21 cellular contexts compared by ENCODE assay signal in the genomic region with DNA sequence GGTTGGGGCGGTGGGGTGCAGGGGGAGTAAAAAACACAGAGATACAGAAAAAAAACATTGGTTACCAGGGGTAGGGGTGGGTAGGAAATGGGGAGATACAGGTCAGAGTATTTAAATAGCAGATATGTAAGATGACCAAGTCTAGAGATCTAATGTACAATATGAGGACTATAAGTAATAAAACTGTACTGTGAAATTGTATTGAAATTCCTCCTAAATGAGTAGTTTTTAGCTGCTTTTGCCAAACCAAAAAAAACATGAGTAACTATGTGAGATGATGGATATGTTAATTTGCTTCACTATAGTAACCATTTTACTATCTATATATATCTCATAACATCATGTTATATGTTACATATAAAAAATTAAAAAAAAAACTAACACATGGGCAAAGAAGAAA. TPM values are rescaled to one million over a fixed set of nuclear protein-coding genes. Genes with fewer than 3 reads are reported as not detected.
DNase-seq lines count a peak whose midpoint lies in the region; ATAC-seq, FAIRE-seq and TF ChIP-seq lines count a peak whose summit lies in the region.
"Had no signal": no experiment of that assay in that cellular context is flagged by ENCODE, and none has a peak within 500 bp of the region (broad histone marks: within the 10 kb centered on the region; RNA-seq: fewer than 3 reads in every experiment).

No MANE protein-coding gene starts in this region.

- no peaks in the 10 kb centered on the region for H3K9me2 ChIP-seq in PC-3 (replicated peaks; ENCODE audit: low read length)

- H3K4me1 ChIP-seq in PC-3 (ENCODE audit: insufficient read depth, low read length) = no peaks in the 10 kb centered on the region
- H3K4me1 ChIP-seq: testis had no signal

- CTCF ChIA-PET in PC-3 (lab: Charles Lee) = interaction anchor here (1.1 kb wide), 1 partner anchor 284 kb away, joined by 3 read pairs; no protein-coding TSS in a partner anchor

- peaks cover 73% of the 10 kb centered on the region for H3K4me1 Mint-ChIP-seq in stimulated activated naive CD8-positive, alpha-beta T cell treated with anti-CD3 and anti-CD28 coated beads, Interleukin-15, amount 100 ng/mL, for 72 hours

- peak overlapping the region in 1 of 2 donors; percentile 32 for H3K27ac Mint-ChIP-seq in activated naive CD4-positive, alpha-beta T cell treated with anti-CD3 and anti-CD28 coated beads, Interleukin-2, amount 50 U/mL, for 72 hours
- H3K27ac Mint-ChIP-seq in stimulated activated naive CD8-positive, alpha-beta T cell treated with anti-CD3 and anti-CD28 coated beads, Interleukin-15, amount 100 ng/mL, for 72 hours = peak overlapping the region; percentile 35 to 91
- H3K27ac Mint-ChIP-seq: activated CD4-positive, alpha-beta T cell treated with anti-CD3 and anti-CD28 coated beads, Interleukin-2, amount 10 ng/mL, durations not matched to agents 7 days and 5 days; GM23338 had no signal

- intact Hi-C loops in PC-3 (cut with micrococcal nuclease) = no loop called here

- peak overlapping the region in 1 of 2 donors; percentile 30 for H3K4me3 Mint-ChIP-seq in stimulated activated naive CD8-positive, alpha-beta T cell treated with anti-CD3 and anti-CD28 coated beads, Interleukin-15, amount 100 ng/mL, for 72 hours
- H3K4me3 Mint-ChIP-seq: activated CD4-positive, alpha-beta T cell treated with anti-CD3 and anti-CD28 coated beads, Interleukin-2, amount 10 ng/mL, durations not matched to agents 7 days and 5 days; GM23338 had no signal

- peaks cover 18 to 27% of the 10 kb centered on the region in 2 donors for H3K36me3 Mint-ChIP-seq in activated naive CD4-positive, alpha-beta T cell treated with anti-CD3 and anti-CD28 coated beads, Interleukin-2, amount 50 U/mL, for 72 hours

- DNase-seq in activated naive CD4-positive, alpha-beta T cell treated with anti-CD3 and anti-CD28 coated beads, Interleukin-2, amount 50 U/mL, for 72 hours (ENCODE audit: low spot score in 2 of 2) = no peak
- DNase-seq in activated naive CD4-positive, alpha-beta T cell treated with anti-CD3 and anti-CD28 coated beads, Interleukin-2, amount 50 U/mL, for 16 hours = no peak
- DNase-seq in PC-3 (peak; percentile 41), NCI-H1417 treated with DMSO at 0.1 percent for 48 hours (lab: John Stamatoyannopoulos, UW) (no peak)
- DNase-seq in stimulated activated naive CD8-positive, alpha-beta T cell treated with anti-CD3 and anti-CD28 coated beads, Interleukin-15, amount 100 ng/mL, for 72 hours = no peak
- DNase-seq: activated CD4-positive, alpha-beta T cell treated with anti-CD3 and anti-CD28 coated beads, Interleukin-2, amount 10 ng/mL, durations not matched to agents 7 days and 5 days; DMS79 treated with DMSO at 0.1 percent for 48 hours; dorsolateral prefrontal cortex; left ventricle myocardium superior; NCI-H1092 treated with DMSO at 0.1 percent for 48 hours; NCI-H510A; stimulated activated CD4-positive, alpha-beta T cell treated with anti-CD3 and anti-CD28 coated beads, Interleukin-12 subunit alpha, Interleukin-12 subunit beta, amount 100 ng/mL, for 4 hours; testis had no signal

- no peaks in the 10 kb centered on the region for H3K9me3 ChIP-seq in PC-3 (ENCODE audit: low read length)
- H3K9me3 ChIP-seq: testis had no signal

- H3F3A ChIP-seq in PC-3 (ENCODE audit: low read length, unreplicated experiment) = no peaks in the 10 kb centered on the region

- ATAC-seq in activated naive CD4-positive, alpha-beta T cell treated with anti-CD3 and anti-CD28 coated beads, Interleukin-2, amount 50 U/mL, for 72 hours = peak; percentile 39 to 58
- ATAC-seq in PC-3 (peak; percentile 38), HG03095 (IDR thresholded peaks at IDR 0.05; ENCODE audit: unreplicated experiment) (no peak), GM21390 (IDR thresholded peaks at IDR 0.05; ENCODE audit: unreplicated experiment) (no peak)
- peak; percentile 54 for ATAC-seq in stimulated activated naive CD8-positive, alpha-beta T cell treated with anti-CD3 and anti-CD28 coated beads, Interleukin-15, amount 100 ng/mL, for 72 hours
- ATAC-seq: GM23338, left ventricle myocardium superior had no signal

- no TSS peak for BruUV-seq in PC-3 (replicated peaks; lab: Mats Ljungman, UMichigan)

- no peak overlapping the region for H3K27ac ChIP-seq in PC-3 (ENCODE audit: low read length)
- H3K27ac ChIP-seq: cardiac muscle cell, dorsolateral prefrontal cortex, KMS-11, RWPE1, testis had no signal

- no peak for TF ChIP-seq CTCF in PC-3 (conservative IDR thresholded peaks at IDR 0.05; ENCODE audit: low read depth, low read length)

- H3K27me3 Mint-ChIP-seq in stimulated activated naive CD8-positive, alpha-beta T cell treated with anti-CD3 and anti-CD28 coated beads, Interleukin-15, amount 100 ng/mL, for 72 hours = no peaks in the 10 kb centered on the region
- H3K27me3 Mint-ChIP-seq: activated CD4-positive, alpha-beta T cell treated with anti-CD3 and anti-CD28 coated beads, Interleukin-2, amount 10 ng/mL, durations not matched to agents 7 days and 5 days had no signal

- H3K36me3 ChIP-seq in PC-3 (ENCODE audit: low read depth, low read length) = peaks cover 11% of the 10 kb centered on the region
- H3K36me3 ChIP-seq: cardiac muscle cell had no signal

- FAIRE-seq in colon (lab: Jason Lieb, UNC) = peak; percentile 62
- FAIRE-seq: TTC549 had no signal

- H2AFZ ChIP-seq in PC-3 (ENCODE audit: low read length) = no peak overlapping the region
- H2AFZ ChIP-seq: GM23338 had no signal

- no peak overlapping the region for H3K4me2 ChIP-seq in PC-3 (ENCODE audit: low read length)
- H3K4me2 ChIP-seq: GM23338, KMS-11 had no signal

- no peaks in the 10 kb centered on the region for H4K20me1 ChIP-seq in PC-3 (ENCODE audit: low read length)

- H3K9me3 Mint-ChIP-seq in activated naive CD4-positive, alpha-beta T cell treated with anti-CD3 and anti-CD28 coated beads, Interleukin-2, amount 50 U/mL, for 72 hours = peaks cover 9 to 12% of the 10 kb centered on the region in 2 donors
- peaks cover 0 to 5% of the 10 kb centered on the region in 2 donors for H3K9me3 Mint-ChIP-seq in stimulated activated naive CD8-positive, alpha-beta T cell treated with anti-CD3 and anti-CD28 coated beads, Interleukin-15, amount 100 ng/mL, for 72 hours
- H3K9me3 Mint-ChIP-seq: GM23338 had no signal

- H3K4me3 ChIP-seq in PC-3 (ENCODE audit: low read length) = no peak overlapping the region
- H3K4me3 ChIP-seq: cardiac muscle cell, dorsolateral prefrontal cortex, GM23338, testis had no signal

- no peaks in the 10 kb centered on the region for H3K27me3 ChIP-seq in PC-3 (ENCODE audit: low read length)
- H3K27me3 ChIP-seq: cardiac muscle cell, dorsolateral prefrontal cortex, testis had no signal

- H3K9ac ChIP-seq in PC-3 (ENCODE audit: low read length) = no peak overlapping the region
- H3K9ac ChIP-seq: KMS-11 had no signal

- peaks cover 37% of the 10 kb centered on the region; the same call in 1 of the 2 replicates for H3K79me2 ChIP-seq in PC-3 (ENCODE audit: low read length)

- POLR2A ChIA-PET in PC-3 (lab: Charles Lee; ENCODE audit: unreplicated experiment) = interaction anchor here (0.7 kb wide), 1 partner anchor 256 kb away, joined by 4 read pairs; no protein-coding TSS in a partner anchor

RNA-seq across cellular contexts. Expression of a gene that starts 29.6 kb away (rescaled TPM):
- 10 to 100 TPM; 11.8 to 23.7 TPM for total RNA-seq in activated naive CD4-positive, alpha-beta T cell treated with anti-CD3 and anti-CD28 coated beads, Interleukin-2, amount 50 U/mL, for 72 hours
- 10.0 and 12.2 TPM in 2 replicates for total RNA-seq in PC-3 (2014; rRNA removed)

Comparison
In these comparisons a context has a peak if more than half of its experiments do, and no peak if none do; other contexts are left out.
1. ATAC-seq: peak in activated naive CD4-positive, alpha-beta T cell treated with anti-CD3 and anti-CD28 coated beads, Interleukin-2, amount 50 U/mL, for 72 hours (2 of 2), PC-3 (single experiment) and stimulated activated naive CD8-positive, alpha-beta T cell treated with anti-CD3 and anti-CD28 coated beads, Interleukin-15, amount 100 ng/mL, for 72 hours (single experiment); none in HG03095 (single experiment) and GM21390 (single experiment).